7 cellular contexts compared by ENCODE assay signal in genomic region chr20:52083627-52084232, GRCh38.
DNase-seq lines count a peak whose midpoint lies in the region; ATAC-seq and TF ChIP-seq lines count a peak whose summit lies in the region.

No MANE protein-coding gene starts in this region.

- H2AFZ ChIP-seq in SK-N-SH (ENCODE audit: low read depth), result no peak overlapping the region; the same call in 1 of the 2 replicates

- H3F3A ChIP-seq in SK-N-SH (replicated peaks; ENCODE audit: insufficient read depth), result no peaks in the 10 kb centered on the region

- H4K20me1 ChIP-seq in SK-N-SH (ENCODE audit: insufficient read depth), result no peaks in the 10 kb centered on the region

- no peak overlapping the region for H3K9ac ChIP-seq in SK-N-SH

- DNase-seq in GM04504 (ENCODE audit: low read depth) (peak; percentile 42), MV-4-11 (lab: John Stamatoyannopoulos, UW) (peak; percentile 52), SK-N-SH (peak; percentile 80), cerebellar cortex (ENCODE audit: low spot score) (peak; percentile 77), kidney tubule cell (ENCODE audit: low spot score) (peak; percentile 50)
- DNase-seq in stimulated activated CD8-positive, alpha-beta memory T cell treated with anti-CD3 and anti-CD28 coated beads, Interleukin-12 subunit alpha, Interleukin-12 subunit beta, amount 100 ng/mL, for 1 hour (ENCODE audit: low read depth), result peak; percentile 21

- H3K4me3 ChIP-seq in SK-N-SH (ENCODE audit: low read depth in 2 of 2, low read length in 1 of 2), result no peak overlapping the region; a peak in 1 of 4 replicates

- CTCF ChIA-PET in SK-N-SH (lab: Yijun Ruan, JAX), result interaction anchor here (0.6 to 6.6 kb wide), 51 partner anchors 9 to 1963 kb away, joined by 3 to 59 read pairs (median 4); no protein-coding TSS in a partner anchor

- TF ChIP-seq EP300 in SK-N-SH (IDR thresholded peaks at IDR 0.05; ENCODE audit: borderline replicate concordance in 1 of 2, low read depth in 1 of 2, low read length in 1 of 2), result 0 out of 4 replicates have a peak, but pooled peaks of 1 of the 2 experiments have one; percentile 12

- H3K36me3 ChIP-seq in SK-N-SH (replicated peaks in 1 of 2; ENCODE audit: control insufficient read depth in 1 of 2, insufficient read depth in 2 of 2, low read length in 1 of 2), result peaks cover 0 to 10% of the 10 kb centered on the region in 2 experiments

- H3K79me2 ChIP-seq in SK-N-SH (ENCODE audit: insufficient read depth), result no peaks in the 10 kb centered on the region

- H3K27me3 ChIP-seq in SK-N-SH (ENCODE audit: insufficient read depth), result no peaks in the 10 kb centered on the region

- TF ChIP-seq RAD21 in SK-N-SH (IDR thresholded peaks at IDR 0.05; ENCODE audit: low read length), result peak; percentile 99

- H3K9me2 ChIP-seq in SK-N-SH, result no peaks in the 10 kb centered on the region

- no peak overlapping the region for H3K27ac ChIP-seq in SK-N-SH (ENCODE audit: low read depth in 2 of 2, low read length in 1 of 2)

- POLR2A ChIA-PET in SK-N-SH (lab: Yijun Ruan, JAX), result no interaction called here

- ATAC-seq in HG02973 (IDR thresholded peaks at IDR 0.05; ENCODE audit: unreplicated experiment), result no peak

- no peaks in the 10 kb centered on the region; a peak in 1 of 4 replicates for H3K4me1 ChIP-seq in SK-N-SH (ENCODE audit: control insufficient read depth in 1 of 2, insufficient read depth in 2 of 2, low read depth in 1 of 2, low read length in 1 of 2)

- peaks cover 7% of the 10 kb centered on the region; the same call in 1 of the 2 replicates for H3K9me3 ChIP-seq in SK-N-SH

- H3K4me2 ChIP-seq in SK-N-SH, result no peak overlapping the region

- TF ChIP-seq CTCF in SK-N-SH (IDR thresholded peaks at IDR 0.05), result peak; percentile 82

- 26% methylated on average over 11 of the region's 11 CpGs for WGBS in SK-N-SH (ENCODE audit: low lambda C conversion rate)

TF ChIP-seq in SK-N-SH, 30 proteins besides CTCF, POLR2A, EP300 and RAD21:
- TF ChIP-seq GABPA (IDR thresholded peaks at IDR 0.05; ENCODE audit: low read depth) (no peak), ELF1 (IDR thresholded peaks at IDR 0.05) (no peak), MXI1 (IDR thresholded peaks at IDR 0.05; ENCODE audit: low read depth, low read length) (no peak), YY1 (IDR thresholded peaks at IDR 0.05; ENCODE audit: low read depth) (no peak), SMC3 (IDR thresholded peaks at IDR 0.05; ENCODE audit: low read depth, low read length) (peak; percentile 90), TEAD4 (IDR thresholded peaks at IDR 0.05; ENCODE audit: borderline replicate concordance, insufficient read depth) (no peak), NRF1 (IDR thresholded peaks at IDR 0.05; ENCODE audit: low read depth, low read length) (no peak), RCOR1 (IDR thresholded peaks at IDR 0.05; ENCODE audit: low read length) (0 out of 2 replicates have a peak, but pooled peaks have one; percentile 23), TCF12 (IDR thresholded peaks at IDR 0.05) (no peak), MEF2A (IDR thresholded peaks at IDR 0.05; ENCODE audit: borderline replicate concordance, low read depth) (no peak), EZH2phosphoT487 (IDR thresholded peaks at IDR 0.05; ENCODE audit: borderline replicate concordance, low read depth) (no peak)
TF ChIP-seq in SK-N-SH: peak in this region for 2.

Comparison
In these comparisons a context has a peak if more than half of its experiments do, and no peak if none do; other contexts are left out.
1. DNase-seq: peak in every context shown above with its lines; median percentile 80 in SK-N-SH; 77 in cerebellar cortex; 52 in MV-4-11; 50 in kidney tubule cell; 42 in GM04504; 21 in stimulated activated CD8-positive, alpha-beta memory T cell treated with anti-CD3 and anti-CD28 coated beads, Interleukin-12 subunit alpha, Interleukin-12 subunit beta, amount 100 ng/mL, for 1 hour.